9 cellular contexts compared by ENCODE assay signal in genomic region chr11:4606231-4607015, GRCh38. TPM values are rescaled to one million over a fixed set of nuclear protein-coding genes. Genes with fewer than 3 reads are reported as not detected.
DNase-seq lines count a peak whose midpoint lies in the region; ATAC-seq and TF ChIP-seq lines count a peak whose summit lies in the region.
"Had no signal": no experiment of that assay in that cellular context is flagged by ENCODE, and none has a peak within 500 bp of the region (broad histone marks: within the 10 kb centered on the region; RNA-seq: fewer than 3 reads in every experiment).

No MANE protein-coding gene starts in this region.

- no peaks in the 10 kb centered on the region for H3K9me3 ChIP-seq in CD4-positive, CD25-positive, alpha-beta regulatory T cell (ENCODE audit: control insufficient read depth in 2 of 2, low read length in 2 of 2)
- no peaks in the 10 kb centered on the region for H3K9me3 ChIP-seq in Karpas-422 (ENCODE audit: low read length)
- H3K9me3 ChIP-seq in mammary epithelial cell (replicated peaks; ENCODE audit: insufficient read depth, low read length) = no peaks in the 10 kb centered on the region

- H3K79me2 ChIP-seq in Karpas-422 (ENCODE audit: low read length) (peaks cover 26% of the 10 kb centered on the region), mammary epithelial cell (ENCODE audit: insufficient read depth, low read length) (peaks cover 12% of the 10 kb centered on the region)

- POLR2A ChIA-PET in naive thymus-derived CD8-positive, alpha-beta T cell (lab: Charles Lee) = no interaction called here

- CTCF ChIA-PET in mammary epithelial cell (lab: Charles Lee; ENCODE audit: low non-redundant PET) = interaction anchor here (0.6 kb wide), 1 partner anchor 1574 kb away, joined by 3 read pairs; no protein-coding TSS in a partner anchor

- in situ Hi-C loops in mammary epithelial cell (cut with MboI; ENCODE audit: low sequenced_read_pairs in 2 of 2) = no loop called here

- peak overlapping the region in 2 of 3 donors; percentile 95 to 97 for H3K27ac Mint-ChIP-seq in CD4-positive, CD25-positive, alpha-beta regulatory T cell
- H3K27ac Mint-ChIP-seq in naive thymus-derived CD8-positive, alpha-beta T cell = peak overlapping the region in 7 of 10 donors; percentile 93 to 98 (median 96)

- H3K4me1 ChIP-seq in CD4-positive, CD25-positive, alpha-beta regulatory T cell (ENCODE audit: control insufficient read depth, insufficient read depth, low read length, poor library complexity, severe bottlenecking) = peaks cover 31% of the 10 kb centered on the region
- peaks cover 22% of the 10 kb centered on the region for H3K4me1 ChIP-seq in Karpas-422 (ENCODE audit: low read length)
- peaks cover 11% of the 10 kb centered on the region for H3K4me1 ChIP-seq in mammary epithelial cell (ENCODE audit: insufficient read depth, low read length)

- H3K4me2 ChIP-seq in Karpas-422 (ENCODE audit: low read depth, low read length, poor library complexity, severe bottlenecking) (peak overlapping the region; percentile 80), mammary epithelial cell (ENCODE audit: insufficient read depth, low read depth, low read length) (peak overlapping the region; percentile 78)

- no peak overlapping the region for H2AFZ ChIP-seq in Karpas-422 (ENCODE audit: low read length)
- H2AFZ ChIP-seq in mammary epithelial cell (ENCODE audit: low read depth, low read length) = no peak overlapping the region

- no TSS peak for BruUV-seq in mammary epithelial cell (replicated peaks; lab: Mats Ljungman, UMichigan)

- dilution Hi-C loops in mammary epithelial cell (cut with HindIII; ENCODE audit: low sequenced_read_pairs) = no loop called here

- peak overlapping the region; percentile 94 for H3K4me3 ChIP-seq in CD4-positive, CD25-positive, alpha-beta regulatory T cell (ENCODE audit: low read depth, low read length)
- H3K4me3 ChIP-seq in Karpas-422 (ENCODE audit: low read length) (peak overlapping the region; percentile 83), mammary epithelial cell (replicated peaks in 1 of 3; ENCODE audit: insufficient read depth in 1 of 3, low read depth in 2 of 3, low read length in 3 of 3) (no peak overlapping the region)

- peaks cover 31 to 63% (median 43%) of the 10 kb centered on the region in 4 donors for H3K4me1 Mint-ChIP-seq in CD4-positive, CD25-positive, alpha-beta regulatory T cell
- H3K4me1 Mint-ChIP-seq in naive thymus-derived CD8-positive, alpha-beta T cell = peaks cover 27 to 64% (median 51%) of the 10 kb centered on the region in 4 donors

- no peaks in the 10 kb centered on the region for H4K20me1 ChIP-seq in Karpas-422 (ENCODE audit: insufficient read depth, low read depth, low read length)
- H4K20me1 ChIP-seq in mammary epithelial cell (ENCODE audit: insufficient read depth, low read length) = no peaks in the 10 kb centered on the region

- no peak overlapping the region for H3K27ac ChIP-seq in CD4-positive, CD25-positive, alpha-beta regulatory T cell (ENCODE audit: insufficient read depth, low read length, poor library complexity, severe bottlenecking)
- H3K27ac ChIP-seq in Karpas-422 (ENCODE audit: low read length) = no peak overlapping the region
- H3K27ac ChIP-seq in mammary epithelial cell (ENCODE audit: insufficient read depth, low read depth, low read length) = no peak overlapping the region

- peaks cover 27% of the 10 kb centered on the region for H3K36me3 ChIP-seq in CD4-positive, CD25-positive, alpha-beta regulatory T cell (ENCODE audit: control insufficient read depth, insufficient read depth, low read length)
- H3K36me3 ChIP-seq in Karpas-422 (ENCODE audit: insufficient read depth, low read length) (peaks cover 8% of the 10 kb centered on the region; the same call in 1 of the 2 replicates), mammary epithelial cell (ENCODE audit: insufficient read depth, low read length) (peaks cover 6% of the 10 kb centered on the region)

- ATAC-seq in CD4-positive, CD25-positive, alpha-beta regulatory T cell (ENCODE audit: low read depth in 2 of 2) = no peak
- ATAC-seq in naive thymus-derived CD8-positive, alpha-beta T cell = no peak
- ATAC-seq in HG02852 (IDR thresholded peaks at IDR 0.05; ENCODE audit: unreplicated experiment) (no peak), HG03521 (IDR thresholded peaks at IDR 0.05; ENCODE audit: unreplicated experiment) (no peak)

- no peaks in the 10 kb centered on the region; the same call in 1 of the 2 replicates for H3K9me2 ChIP-seq in Karpas-422 (replicated peaks; ENCODE audit: insufficient read depth, low read length)

- intact Hi-C loops in mammary epithelial cell (cut with micrococcal nuclease) = no loop called here

- H3K9me3 Mint-ChIP-seq in CD4-positive, CD25-positive, alpha-beta regulatory T cell = no peaks in the 10 kb centered on the region
- H3K9me3 Mint-ChIP-seq in naive thymus-derived CD8-positive, alpha-beta T cell = peaks cover 0 to 3% (median 0%) of the 10 kb centered on the region in 9 donors

- DNase-seq in CD4-positive, CD25-positive, alpha-beta regulatory T cell = no peak
- no peak for DNase-seq in Karpas-422
- DNase-seq in mammary epithelial cell = no peak
- no peak for DNase-seq in naive thymus-derived CD8-positive, alpha-beta T cell
- DNase-seq in activated CD4-positive, alpha-beta T cell treated with anti-CD3 and anti-CD28 coated beads for 48 hours = no peak
- DNase-seq in KG1 (lab: John Stamatoyannopoulos, UW) = no peak

- whole genome bisulfite sequencing in mammary epithelial cell (ENCODE audit: low coverage, missing lambda C conversion rate) = 100% methylated on average over 1 of the region's 1 CpG

- H3K4me3 Mint-ChIP-seq in CD4-positive, CD25-positive, alpha-beta regulatory T cell = peak overlapping the region; percentile 84 to 97 (median 96)
- peak overlapping the region; percentile 89 to 98 (median 96) for H3K4me3 Mint-ChIP-seq in naive thymus-derived CD8-positive, alpha-beta T cell

- H3K36me3 Mint-ChIP-seq in CD4-positive, CD25-positive, alpha-beta regulatory T cell = peaks cover 29% of the 10 kb centered on the region
- peaks cover 0 to 35% (median 9%) of the 10 kb centered on the region in 3 donors for H3K36me3 Mint-ChIP-seq in naive thymus-derived CD8-positive, alpha-beta T cell

- TF ChIP-seq CTCF in mammary epithelial cell (conservative IDR thresholded peaks at IDR 0.05 in 1 of 2, IDR thresholded peaks at IDR 0.05 in 1 of 2; ENCODE audit: extremely low read depth in 1 of 2, insufficient read depth in 1 of 2, low read depth in 1 of 2, low read length in 2 of 2) = no peak

- no peaks in the 10 kb centered on the region for H3K27me3 Mint-ChIP-seq in CD4-positive, CD25-positive, alpha-beta regulatory T cell
- H3K27me3 Mint-ChIP-seq in naive thymus-derived CD8-positive, alpha-beta T cell = no peaks in the 10 kb centered on the region

- H3K27me3 ChIP-seq in CD4-positive, CD25-positive, alpha-beta regulatory T cell (ENCODE audit: control insufficient read depth, insufficient read depth, low read length) = no peaks in the 10 kb centered on the region
- H3K27me3 ChIP-seq in Karpas-422 (ENCODE audit: low read length) (no peaks in the 10 kb centered on the region), mammary epithelial cell (ENCODE audit: insufficient read depth, low read length) (no peaks in the 10 kb centered on the region)

- H3K9ac ChIP-seq in Karpas-422 (ENCODE audit: low read length) (peak overlapping the region; percentile 85), mammary epithelial cell (ENCODE audit: insufficient read depth, low read length) (no peak overlapping the region)

RNA-seq across cellular contexts. Expression of gene TRIM68, which starts 1.6 kb away (rescaled TPM):
- 10.1 TPM for total RNA-seq in CD4-positive, CD25-positive, alpha-beta regulatory T cell
- polyA plus RNA-seq in CD4-positive, CD25-positive, alpha-beta regulatory T cell = 10 to 100 TPM; 17.0 to 22.3 (median 18.4) TPM
- 17.5 and 21.1 TPM in 2 replicates for total RNA-seq in Karpas-422 (2014; rRNA removed; shearing (Covaris generic); ENCODE audit: low replicate concordance)
- 10 to 100 TPM in 1 of 2 donors, 1 to 10 TPM in 1; 9.6 to 13.7 TPM for total RNA-seq in mammary epithelial cell
- polyA plus RNA-seq in mammary epithelial cell = 5.1 TPM
- polyA minus RNA-seq in mammary epithelial cell = 12.7 TPM
- total RNA-seq in naive thymus-derived CD8-positive, alpha-beta T cell = 10 to 100 TPM; 22.2 to 24.2 TPM
- 10 to 100 TPM; 11.1 to 16.1 (median 12.1) TPM for polyA plus RNA-seq in naive thymus-derived CD8-positive, alpha-beta T cell

RNA-seq across cellular contexts. Expression of gene OR52I1, which starts 12.6 kb away (rescaled TPM):
- total RNA-seq in CD4-positive, CD25-positive, alpha-beta regulatory T cell = not detected
- not detected for polyA plus RNA-seq in CD4-positive, CD25-positive, alpha-beta regulatory T cell
- total RNA-seq in Karpas-422 (2014; rRNA removed; shearing (Covaris generic); ENCODE audit: low replicate concordance) = not detected in 2 replicates
- not detected for total RNA-seq in mammary epithelial cell
- not detected for polyA plus RNA-seq in mammary epithelial cell
- polyA minus RNA-seq in mammary epithelial cell = not detected
- not detected for total RNA-seq in naive thymus-derived CD8-positive, alpha-beta T cell
- not detected for polyA plus RNA-seq in naive thymus-derived CD8-positive, alpha-beta T cell
- total RNA-seq: myocyte had no signal

RNA-seq across cellular contexts. Expression of gene OR52I2, which starts 24.9 kb away (rescaled TPM):
- total RNA-seq in CD4-positive, CD25-positive, alpha-beta regulatory T cell = not detected
- not detected for polyA plus RNA-seq in CD4-positive, CD25-positive, alpha-beta regulatory T cell
- not detected in 2 replicates for total RNA-seq in Karpas-422 (2014; rRNA removed; shearing (Covaris generic); ENCODE audit: low replicate concordance)
- total RNA-seq in mammary epithelial cell = not detected
- polyA plus RNA-seq in mammary epithelial cell = not detected
- polyA minus RNA-seq in mammary epithelial cell = not detected
- not detected for total RNA-seq in naive thymus-derived CD8-positive, alpha-beta T cell
- polyA plus RNA-seq in naive thymus-derived CD8-positive, alpha-beta T cell = not detected
- total RNA-seq: myocyte had no signal

RNA-seq across cellular contexts. Expression of gene OR51D1, which starts 30.9 kb away (rescaled TPM):
- total RNA-seq in CD4-positive, CD25-positive, alpha-beta regulatory T cell = not detected
- not detected for polyA plus RNA-seq in CD4-positive, CD25-positive, alpha-beta regulatory T cell
- not detected in 2 replicates for total RNA-seq in Karpas-422 (2014; rRNA removed; shearing (Covaris generic); ENCODE audit: low replicate concordance)
- total RNA-seq in mammary epithelial cell = not detected
- polyA plus RNA-seq in mammary epithelial cell = not detected
- not detected for polyA minus RNA-seq in mammary epithelial cell
- total RNA-seq in naive thymus-derived CD8-positive, alpha-beta T cell = not detected
- polyA plus RNA-seq in naive thymus-derived CD8-positive, alpha-beta T cell = not detected
- total RNA-seq: myocyte had no signal

RNA-seq across cellular contexts. Expression of gene OR51E1, which starts 37.4 kb away (rescaled TPM):
- total RNA-seq in CD4-positive, CD25-positive, alpha-beta regulatory T cell = not detected
- polyA plus RNA-seq in CD4-positive, CD25-positive, alpha-beta regulatory T cell = not detected
- not detected in 2 replicates for total RNA-seq in Karpas-422 (2014; rRNA removed; shearing (Covaris generic); ENCODE audit: low replicate concordance)
- not detected for total RNA-seq in mammary epithelial cell
- polyA plus RNA-seq in mammary epithelial cell = not detected
- not detected for polyA minus RNA-seq in mammary epithelial cell
- not detected for total RNA-seq in naive thymus-derived CD8-positive, alpha-beta T cell
- polyA plus RNA-seq in naive thymus-derived CD8-positive, alpha-beta T cell = not detected
- total RNA-seq: myocyte had no signal

Comparison
In these comparisons a context has a peak if more than half of its experiments do, and no peak if none do; other contexts are left out.
1. H3K4me3 ChIP-seq: peak in CD4-positive, CD25-positive, alpha-beta regulatory T cell (single experiment) and Karpas-422 (single experiment); none in mammary epithelial cell (0 of 3).